In genomic region chr1:7679873-7680790, GRCh38 we compare ENCODE assay signal across 7 cellular contexts.
A peak's percentile ranks its signal among the peaks of the same experiment; 100 is the strongest.
DNase-seq lines count a peak whose midpoint lies in the region; FAIRE-seq and TF ChIP-seq lines count a peak whose summit lies in the region.

No MANE protein-coding gene starts in this region.

- H3F3A ChIP-seq in neural cell (ENCODE audit: insufficient read depth, low read length, poor library complexity, severe bottlenecking): no peaks in the 10 kb centered on the region

- TF ChIP-seq POLR2A in H54 (IDR thresholded peaks at IDR 0.05; ENCODE audit: low read depth, low read length): peak; percentile 41

- H3K27me3 ChIP-seq in NT2/D1 (ENCODE audit: insufficient read depth, insufficient read length) (peaks cover 34% of the 10 kb centered on the region), neural cell (ENCODE audit: insufficient read depth, low read depth, low read length) (no peaks in the 10 kb centered on the region), tibial artery (peaks cover 0 to 7% of the 10 kb centered on the region in 2 donors)

- peak overlapping the region; percentile 40 for H2AFZ ChIP-seq in neural cell (ENCODE audit: low read depth, low read length)

- peak overlapping the region; percentile 53 for H3K4me3 ChIP-seq in NT2/D1 (ENCODE audit: insufficient read length, low read depth)
- H3K4me3 ChIP-seq in neural cell (ENCODE audit: low read length): peak overlapping the region; percentile 67
- H3K4me3 ChIP-seq in tibial artery: peak overlapping the region; percentile 62 to 64

- peak; percentile 17 for TF ChIP-seq EP300 in neural cell (conservative IDR thresholded peaks at IDR 0.05; ENCODE audit: poor library complexity, severe bottlenecking)

- H3K79me2 ChIP-seq in neural cell (replicated peaks; ENCODE audit: insufficient read depth, low read length): no peaks in the 10 kb centered on the region

- no peaks in the 10 kb centered on the region for H3K9me2 ChIP-seq in neural cell (ENCODE audit: insufficient read depth, low read length)

- DNase-seq in H54 (ENCODE audit: insufficient read length, low spot score) (peak; percentile 50), NT2/D1 (ENCODE audit: low read depth, low spot score) (no peak), frontal cortex (ENCODE audit: low spot score in 2 of 2) (peak; percentile 87 to 90), tibial artery (no peak), D721Med (ENCODE audit: insufficient read length, low spot score) (no peak)
- peak; percentile 58 for DNase-seq in activated naive CD4-positive, alpha-beta T cell treated with Interleukin-2 at 50 U/mL for 16 hours

- H3K36me3 ChIP-seq in NT2/D1 (ENCODE audit: insufficient read depth, insufficient read length, low read length) (no peaks in the 10 kb centered on the region), neural cell (ENCODE audit: insufficient read depth, low read length) (no peaks in the 10 kb centered on the region), tibial artery (no peaks in the 10 kb centered on the region)

- intact Hi-C loops in tibial artery (cut with DNase I; ENCODE audit: low total_unique reads): no loop called here

- no peak for TF ChIP-seq RAD21 in neural cell (conservative IDR thresholded peaks at IDR 0.05)

- no peak for FAIRE-seq in H54 (lab: Jason Lieb, UNC)
- FAIRE-seq in frontal cortex (lab: Jason Lieb, UNC): no peak
- FAIRE-seq in D721Med (lab: Jason Lieb, UNC): no peak

- H3K4me2 ChIP-seq in neural cell (ENCODE audit: low read length): peak overlapping the region; percentile 35

- peaks cover 4% of the 10 kb centered on the region for H3K4me1 ChIP-seq in NT2/D1 (ENCODE audit: insufficient read depth, insufficient read length)
- H3K4me1 ChIP-seq in tibial artery: peaks cover 0 to 18% (median 12%) of the 10 kb centered on the region in 4 donors

- peak overlapping the region; percentile 97 for H3K27ac ChIP-seq in neural cell (ENCODE audit: low read length)
- H3K27ac ChIP-seq in tibial artery: no peak overlapping the region

- H4K20me1 ChIP-seq in neural cell (ENCODE audit: insufficient read depth): no peaks in the 10 kb centered on the region

- H3K9me3 ChIP-seq in NT2/D1 (ENCODE audit: insufficient read depth, low read length): no peaks in the 10 kb centered on the region
- no peaks in the 10 kb centered on the region for H3K9me3 ChIP-seq in neural cell (ENCODE audit: low read length)
- no peaks in the 10 kb centered on the region for H3K9me3 ChIP-seq in tibial artery

- H3K9ac ChIP-seq in NT2/D1 (ENCODE audit: insufficient read length, low read depth): peak overlapping the region; percentile 80
- H3K9ac ChIP-seq in neural cell (ENCODE audit: low read length): peak overlapping the region; percentile 92

- TF ChIP-seq CTCF in neural cell (IDR thresholded peaks at IDR 0.05; ENCODE audit: poor library complexity, severe bottlenecking): no peak
- TF ChIP-seq CTCF in tibial artery (IDR thresholded peaks at IDR 0.05): no peak
- TF ChIP-seq CTCF in D721Med (IDR thresholded peaks at IDR 0.05; ENCODE audit: insufficient read depth, missing control alignments): no peak

TF ChIP-seq in neural cell, 6 proteins besides CTCF, POLR2A, EP300 and RAD21:
- TF ChIP-seq REST (IDR thresholded peaks at IDR 0.05; ENCODE audit: borderline replicate concordance) (peak; percentile 51), SMC3 (conservative IDR thresholded peaks at IDR 0.05; ENCODE audit: poor library complexity) (peak; percentile 36), POLR2AphosphoS5 (IDR thresholded peaks at IDR 0.05) (peak; percentile 70), TAF1 (IDR thresholded peaks at IDR 0.05; ENCODE audit: low read depth) (peak; percentile 62), EZH2 (IDR thresholded peaks at IDR 0.05; ENCODE audit: borderline replicate concordance, insufficient read depth, low read length, poor library complexity, severe bottlenecking) (no peak)

Comparison
In these comparisons a context has a peak if more than half of its experiments do, and no peak if none do; other contexts are left out.
1. DNase-seq: peak in H54 (single experiment), activated naive CD4-positive, alpha-beta T cell treated with Interleukin-2 at 50 U/mL for 16 hours (single experiment) and frontal cortex (2 of 2); none in NT2/D1 (single experiment), tibial artery (0 of 2) and D721Med (single experiment).
2. Peak in every context shown above with its lines, with median percentiles within 50 percentile points of each other: H3K4me3 ChIP-seq.